8 cellular contexts compared by ENCODE assay signal in the genomic region with DNA sequence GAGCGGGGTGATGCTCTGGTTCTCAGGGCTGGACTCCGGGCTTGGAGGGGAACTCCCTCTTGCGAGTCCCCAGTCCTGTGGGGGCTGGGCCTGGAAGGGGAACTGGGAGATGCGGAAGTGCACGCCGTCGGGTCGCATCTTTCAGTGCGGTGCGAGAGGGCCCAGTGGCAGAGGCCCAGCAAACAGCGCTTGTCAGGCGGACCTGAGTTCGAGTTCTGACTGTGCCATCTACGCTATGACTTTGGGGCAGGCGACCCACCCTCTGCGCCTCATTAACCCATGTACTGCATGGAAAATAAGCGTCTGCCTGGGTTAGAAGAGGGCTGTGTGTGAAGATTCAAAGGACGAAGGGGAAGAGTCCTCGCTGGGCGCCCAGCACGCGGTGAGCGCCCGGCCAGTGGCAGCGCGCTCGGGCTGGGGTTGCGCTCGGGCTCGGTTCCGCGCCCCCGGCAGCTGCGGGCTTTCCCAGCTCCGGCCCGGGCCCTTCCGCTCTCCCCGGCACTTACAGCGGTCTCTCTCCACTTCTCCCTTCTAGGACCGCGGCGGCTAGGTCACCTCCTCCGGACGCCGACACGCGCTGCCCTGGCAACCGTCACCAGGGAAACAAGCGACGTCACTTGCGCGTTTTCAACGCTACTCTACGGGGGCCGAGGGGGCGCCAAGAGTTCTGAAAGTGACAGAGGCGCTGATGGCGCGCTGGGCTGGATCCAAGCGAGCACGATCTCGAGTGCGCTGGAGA. TPM values are rescaled to one million over a fixed set of nuclear protein-coding genes. Genes with fewer than 3 reads are reported as not detected.
A peak's percentile ranks its signal among the peaks of the same experiment; 100 is the strongest.
DNase-seq lines count a peak whose midpoint lies in the region; ATAC-seq and TF ChIP-seq lines count a peak whose summit lies in the region.

A gene with protein sequence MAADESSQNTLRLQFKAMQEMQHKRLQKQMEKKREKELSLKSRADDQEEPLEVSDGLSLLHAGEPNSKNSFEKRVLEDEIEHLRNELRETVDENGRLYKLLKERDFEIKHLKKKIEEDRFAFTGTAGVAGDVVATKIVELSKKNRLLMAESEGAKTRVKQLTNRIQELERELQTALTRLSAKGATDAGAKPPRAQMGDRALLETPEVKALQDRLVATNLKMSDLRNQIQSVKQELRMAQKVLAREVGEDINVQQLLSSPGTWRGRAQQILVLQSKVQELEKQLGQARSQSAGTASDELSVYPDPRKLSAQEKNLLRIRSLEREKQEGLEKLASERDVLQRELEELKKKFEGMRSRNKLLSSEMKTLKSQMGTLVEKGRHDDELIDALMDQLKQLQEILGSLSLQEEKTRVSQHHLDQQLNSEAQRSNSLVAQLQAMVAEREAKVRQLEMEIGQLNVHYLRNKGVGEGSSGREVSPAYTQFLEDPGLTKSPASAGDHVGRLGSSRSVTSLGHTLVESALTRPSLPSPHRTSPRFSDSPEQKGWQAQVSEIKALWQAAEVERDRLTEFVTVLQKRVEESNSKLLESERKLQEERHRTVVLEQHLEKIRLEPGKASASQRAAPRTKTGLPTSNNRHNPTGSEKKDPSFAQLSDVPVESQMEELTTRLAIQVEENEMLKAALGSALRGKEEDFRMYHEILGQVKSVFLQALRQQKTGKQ (minus strand): TSS at position 584 of the 739 bp plus-strand sequence. CDS start 14,908 bp downstream, outside the sequence.

- peak within 1 kb of the TSS; percentile 81 for H3K4me2 ChIP-seq in hepatocyte

- peak within 1 kb of the TSS; percentile 85 for H3K27ac Mint-ChIP-seq in T-helper 17 cell

- H3K9me3 ChIP-seq in T-helper 17 cell (ENCODE audit: control insufficient read depth, low read length, poor library complexity, severe bottlenecking) (no peaks in the 10 kb centered on the region), hepatocyte (ENCODE audit: low read depth) (no peaks in the 10 kb centered on the region), vagina (no peaks in the 10 kb centered on the region)

- intact Hi-C loops in vagina (cut with DNase I) = no loop called here

- H3K4me1 ChIP-seq in hepatocyte (ENCODE audit: insufficient read depth) (no peaks in the 10 kb centered on the region), vagina (peaks cover 18% of the 10 kb centered on the region)

- H3K36me3 Mint-ChIP-seq in T-helper 17 cell (ENCODE audit: low read depth) = no peaks in the 10 kb centered on the region

- no peak for TF ChIP-seq POLR2A in vagina (IDR thresholded peaks at IDR 0.05)

- ATAC-seq in T-helper 17 cell = peak; percentile 89

- H3K9me2 ChIP-seq in hepatocyte (replicated peaks; ENCODE audit: insufficient read depth) = no peaks in the 10 kb centered on the region

- DNase-seq in HFF-Myc (ENCODE audit: extremely low read depth, low read depth) (peak; percentile 66), NCI-H1105 (lab: John Stamatoyannopoulos, UW) (peak; percentile 78), T-helper 17 cell (peak; percentile 47 to 75 (median 59)), anterior cingulate cortex (lab: John Stamatoyannopoulos, UW) (peak in 57 of 58 donors; percentile 44 to 97 (median 87)), hepatocyte (ENCODE audit: low spot score) (peak; percentile 90), putamen (ENCODE audit: low spot score) (peak; percentile 94), vagina (ENCODE audit: extremely low spot score in 2 of 2) (no peak)

- no peaks in the 10 kb centered on the region for H4K20me1 ChIP-seq in hepatocyte (ENCODE audit: insufficient read depth, poor library complexity, severe bottlenecking)

- H2AFZ ChIP-seq in hepatocyte = peak within 1 kb of the TSS; percentile 76

- TF ChIP-seq CTCF in HFF-Myc (IDR thresholded peaks at IDR 0.05; ENCODE audit: low read depth, low read length, missing control alignments) (no peak), hepatocyte (IDR thresholded peaks at IDR 0.05; ENCODE audit: poor library complexity) (no peak), vagina (IDR thresholded peaks at IDR 0.05) (no peak)

- H3K36me3 ChIP-seq in hepatocyte (replicated peaks; ENCODE audit: insufficient read depth, low read depth) (no peaks in the 10 kb centered on the region), vagina (no peaks in the 10 kb centered on the region)

- H3K79me2 ChIP-seq in hepatocyte = no peaks in the 10 kb centered on the region

- H3K4me3 ChIP-seq in GM08714 (ENCODE audit: low read length) (peak within 1 kb of the TSS; percentile 58), HFF-Myc (replicated peaks; ENCODE audit: low read depth, low read length) (peak within 1 kb of the TSS; percentile 48), hepatocyte (peak within 1 kb of the TSS; percentile 61), vagina (peak within 1 kb of the TSS; percentile 51 to 58)

- H3K27ac ChIP-seq in hepatocyte = peak within 1 kb of the TSS; percentile 3
- peak within 1 kb of the TSS; percentile 59 for H3K27ac ChIP-seq in vagina

- WGBS in hepatocyte (ENCODE audit: low lambda C conversion rate, missing lambda C conversion rate) = 5% methylated on average over 53 of the region's 63 CpGs

- peak within 1 kb of the TSS; percentile 91 for H3K4me3 Mint-ChIP-seq in T-helper 17 cell

- H3K27me3 ChIP-seq in hepatocyte (no peaks in the 10 kb centered on the region), vagina (no peaks in the 10 kb centered on the region)

- no peaks in the 10 kb centered on the region for H3K27me3 Mint-ChIP-seq in T-helper 17 cell

- peaks cover 7% of the 10 kb centered on the region for H3K4me1 Mint-ChIP-seq in T-helper 17 cell

RNA-seq across cellular contexts. Expression of the gene that starts here (rescaled TPM):
- total RNA-seq in T-helper 17 cell (under 1 TPM in 1 of 2 donors, not detected in 1; 0.94 TPM), hepatocyte (0.63 TPM in 1 of 2 replicates, not detected in the other), vagina (1.2 TPM)
- polyA plus RNA-seq in hepatocyte = 2.1 TPM in 1 of 2 replicates, not detected in the other

Comparison
In these comparisons a context has a peak if more than half of its experiments do, and no peak if none do; other contexts are left out.
1. Peak in DNase-seq and ATAC-seq in T-helper 17 cell; RNA of the gene not detected or under 1 TPM.
2. DNase-seq: peak in HFF-Myc (single experiment), NCI-H1105 (single experiment), anterior cingulate cortex (57 of 58), hepatocyte (single experiment) and putamen (single experiment); none in vagina (0 of 2).
3. Peak in every context shown above with its lines, with median percentiles within 50 percentile points of each other: H3K4me3 ChIP-seq.